In the genomic region with DNA sequence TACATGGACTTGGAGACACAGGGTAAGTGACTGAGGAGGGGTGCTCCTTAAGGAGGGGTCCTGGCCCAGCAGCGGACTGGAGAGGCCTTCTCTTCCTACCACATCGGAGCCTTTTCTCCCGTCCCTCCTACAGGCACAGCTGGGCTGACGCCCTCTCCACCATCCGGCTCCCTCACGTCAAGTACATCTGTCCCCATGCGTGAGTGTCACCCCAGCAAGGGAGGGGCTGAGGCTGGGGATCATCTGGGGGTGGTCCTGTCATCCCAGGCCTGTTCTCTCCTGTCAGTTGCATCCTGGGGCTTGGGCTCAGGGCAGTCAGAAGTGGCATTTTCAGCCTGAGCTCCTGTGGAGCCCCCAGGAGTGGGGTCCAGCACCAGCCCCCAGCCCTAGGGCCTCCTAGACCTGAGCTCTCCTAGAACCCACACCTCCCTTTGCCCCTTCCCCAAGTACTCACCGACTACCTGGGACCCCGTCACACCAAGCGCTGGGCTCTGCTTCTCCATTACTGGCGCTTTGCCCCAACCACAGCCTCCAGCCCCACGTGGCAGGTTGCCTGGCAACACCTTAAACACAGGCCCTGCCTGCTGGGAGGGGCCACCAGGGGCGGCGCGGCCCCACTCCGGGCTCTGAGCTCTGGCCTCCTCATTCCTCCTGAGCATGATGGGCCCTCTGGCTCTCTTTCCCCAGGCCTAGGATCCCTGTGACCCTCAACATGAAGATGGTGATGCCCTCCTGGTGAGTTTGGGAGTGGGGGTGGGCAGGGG, we compare ENCODE assay signal across 8 cellular contexts. TPM values are rescaled to one million over a fixed set of nuclear protein-coding genes. Genes with fewer than 3 reads are reported as not detected.
DNase-seq lines count a peak whose midpoint lies in the region; ATAC-seq and TF ChIP-seq lines count a peak whose summit lies in the region.

No MANE protein-coding gene starts in this region.

- intact Hi-C loops in left colon (cut with DNase I, micrococcal nuclease), result no loop called here

- no peak for DNase-seq in AG04449 (ENCODE audit: low read depth, low spot score)
- DNase-seq in HT-29 (ENCODE audit: low spot score), result peak; percentile 97
- DNase-seq in left colon, result peak; percentile 77 to 78
- DNase-seq in DMS79 (lab: John Stamatoyannopoulos, UW), result no peak
- DNase-seq in KBM-7, result no peak

- H3K27me3 Mint-ChIP-seq in activated naive CD8-positive, alpha-beta T cell, result no peaks in the 10 kb centered on the region

- in situ Hi-C loops in KBM-7 (cut with MboI; ENCODE audit: low pct_unique_long_range_greater_than_20kb, low sequenced_read_pairs), result no loop called here

- peak; percentile 53 for ATAC-seq in left colon
- no peak for ATAC-seq in GM21367 (IDR thresholded peaks at IDR 0.05; ENCODE audit: unreplicated experiment)
- ATAC-seq in GM18502 (IDR thresholded peaks at IDR 0.05; ENCODE audit: poor library complexity, unreplicated experiment), result no peak

- POLR2A ChIA-PET in AG04449 (lab: Yijun Ruan, JAX), result interaction anchor here (1.5 kb wide), 1 partner anchor 8 kb away, joined by 7 read pairs; a partner anchor contains a TSS

- no peak for TF ChIP-seq CTCF in AG04449 (IDR thresholded peaks at IDR 0.05; ENCODE audit: insufficient read depth, low read length, missing control alignments)

- peaks cover 19% of the 10 kb centered on the region for H3K4me1 Mint-ChIP-seq in activated naive CD8-positive, alpha-beta T cell (ENCODE audit: low read depth)

- peaks cover 2% of the 10 kb centered on the region for H3K36me3 Mint-ChIP-seq in activated naive CD8-positive, alpha-beta T cell

- H3K4me3 ChIP-seq in AG04449 (ENCODE audit: low read depth, low read length), result peak overlapping the region; percentile 3; the same call in 1 of the 2 replicates

- H3K9me3 Mint-ChIP-seq in activated naive CD8-positive, alpha-beta T cell (ENCODE audit: low read depth), result no peaks in the 10 kb centered on the region

- CTCF ChIA-PET in AG04449 (lab: Yijun Ruan, JAX), result interaction anchor here (0.9 to 1.9 kb wide), 2 partner anchors 9 to 17 kb away, joined by 3 to 5 read pairs; no protein-coding TSS in a partner anchor

- H3K4me3 Mint-ChIP-seq in activated naive CD8-positive, alpha-beta T cell, result peak overlapping the region; percentile 35

- peak overlapping the region; percentile 50 for H3K27ac Mint-ChIP-seq in activated naive CD8-positive, alpha-beta T cell

RNA-seq across cellular contexts. Expression of a gene that starts 2.3 kb away (rescaled TPM):
- total RNA-seq in HT-29 (2014; rRNA removed; shearing (Covaris generic)), result 299 and 311 TPM in 2 replicates
- total RNA-seq in left colon, result 10 to 100 TPM; 85.3 to 97.2 TPM

RNA-seq across cellular contexts. Expression of a gene that starts 7.4 kb away (rescaled TPM):
- 252 and 273 TPM in 2 replicates for total RNA-seq in HT-29 (2014; rRNA removed; shearing (Covaris generic))
- 100 to 1,000 TPM; 129 to 183 TPM for total RNA-seq in left colon

RNA-seq across cellular contexts. Expression of a gene that starts 15.0 kb away (rescaled TPM):
- total RNA-seq in HT-29 (2014; rRNA removed; shearing (Covaris generic)), result 103 TPM in 2 replicates
- 10 to 100 TPM; 38.2 to 43.4 TPM for total RNA-seq in left colon

RNA-seq across cellular contexts. Expression of a gene that starts 32.0 kb away (rescaled TPM):
- total RNA-seq in HT-29 (2014; rRNA removed; shearing (Covaris generic)), result 37.4 and 38.2 TPM in 2 replicates
- 10 to 100 TPM; 85.3 to 95.1 TPM for total RNA-seq in left colon

RNA-seq across cellular contexts. Expression of a gene that starts 49.9 kb away (rescaled TPM):
- total RNA-seq in HT-29 (2014; rRNA removed; shearing (Covaris generic)), result 32.9 and 36.8 TPM in 2 replicates
- total RNA-seq in left colon, result 10 to 100 TPM; 29.6 to 34.7 TPM

Comparison
In these comparisons a context has a peak if more than half of its experiments do, and no peak if none do; other contexts are left out.
1. DNase-seq: peak in HT-29 (single experiment) and left colon (2 of 2); none in AG04449 (single experiment), DMS79 (single experiment) and KBM-7 (single experiment).